ENCODE assay signal across 8 cellular contexts in the genomic region with DNA sequence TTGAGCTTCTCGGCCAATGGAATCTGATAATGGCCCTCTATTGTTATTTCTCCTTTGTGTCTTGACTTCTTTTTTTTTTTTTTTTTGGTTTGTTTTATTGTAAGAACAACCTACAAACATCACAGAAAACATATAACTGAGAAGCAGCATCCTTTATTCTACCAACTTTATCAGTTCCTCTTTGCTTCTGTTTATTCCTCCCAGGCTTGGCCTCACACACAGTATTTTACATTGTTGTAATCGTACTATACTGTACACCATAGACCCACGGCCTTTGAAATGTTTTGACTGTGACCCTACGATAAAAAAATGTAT. TPM values are rescaled to one million over a fixed set of nuclear protein-coding genes. Genes with fewer than 3 reads are reported as not detected.
A peak's percentile ranks its signal among the peaks of the same experiment; 100 is the strongest.
DNase-seq lines count a peak whose midpoint lies in the region; ATAC-seq, FAIRE-seq and TF ChIP-seq lines count a peak whose summit lies in the region.

No MANE protein-coding gene starts in this region.

- no peaks in the 10 kb centered on the region for H4K20me1 ChIP-seq in OCI-LY1 (ENCODE audit: insufficient read depth, low read length)
- no peaks in the 10 kb centered on the region for H4K20me1 ChIP-seq in H1 (replicated peaks in 1 of 2; ENCODE audit: control insufficient read depth in 1 of 2, insufficient read depth in 2 of 2, low read length in 2 of 2)

- peak overlapping the region; percentile 6; the same call in 1 of the 2 replicates for H2BK12ac ChIP-seq in H1 (ENCODE audit: low read depth, low read length)
- no peak overlapping the region for H2BK12ac ChIP-seq in neuronal stem cell (ENCODE audit: low read length)

- intact Hi-C loops in CD4-positive, alpha-beta memory T cell (cut with micrococcal nuclease): loop anchor here (5.0 to 10.0 kb wide), 2 partner anchors 68 to 315 kb away; a partner anchor contains a TSS

- H3K27me3 Mint-ChIP-seq in CD4-positive, alpha-beta memory T cell: no peaks in the 10 kb centered on the region

- peak overlapping the region; percentile 79; the same call in 1 of the 2 replicates for H2AFZ ChIP-seq in OCI-LY1 (ENCODE audit: low read length)
- 0 out of 2 replicates have a peak overlapping the region, but pooled peaks have one; percentile 99 for H2AFZ ChIP-seq in H1 (ENCODE audit: low read length)
- H2AFZ ChIP-seq in neuronal stem cell (ENCODE audit: low read length): peak overlapping the region; percentile 89

- H3K36me3 Mint-ChIP-seq in CD4-positive, alpha-beta memory T cell: peaks cover 3 to 7% of the 10 kb centered on the region in 2 donors

- H2BK120ac ChIP-seq in H1 (replicated peaks; ENCODE audit: low read depth, low read length) (no peak overlapping the region), neuronal stem cell (ENCODE audit: low read depth, low read length) (no peak overlapping the region)

- H4K91ac ChIP-seq in H1 (replicated peaks; ENCODE audit: insufficient read length, low read length) (peak overlapping the region; percentile 70), neuronal stem cell (ENCODE audit: low read depth, low read length, poor library complexity) (no peak overlapping the region)

- TF ChIP-seq EP300 in H1 (IDR thresholded peaks at IDR 0.05; ENCODE audit: borderline replicate concordance in 1 of 2, low read depth in 2 of 2, low read length in 2 of 2): no peak

- peak overlapping the region; percentile 98 to 100 (median 99) for H3K27ac Mint-ChIP-seq in CD4-positive, alpha-beta memory T cell

- peaks cover 61 to 98% (median 82%) of the 10 kb centered on the region in 4 donors for H3K4me1 Mint-ChIP-seq in CD4-positive, alpha-beta memory T cell

- no peaks in the 10 kb centered on the region for H3K9me3 ChIP-seq in CD4-positive, alpha-beta memory T cell (ENCODE audit: control insufficient read depth in 1 of 2, low read length in 2 of 2)
- no peaks in the 10 kb centered on the region for H3K9me3 ChIP-seq in OCI-LY1 (ENCODE audit: low read length)
- no peaks in the 10 kb centered on the region for H3K9me3 ChIP-seq in H1 (ENCODE audit: insufficient read depth in 2 of 2, low read depth in 1 of 2, low read length in 1 of 2)
- H3K9me3 ChIP-seq in neuronal stem cell (replicated peaks in 1 of 2; ENCODE audit: control insufficient read depth in 2 of 2, insufficient read depth in 1 of 2, low read depth in 1 of 2, low read length in 2 of 2): no peaks in the 10 kb centered on the region

- H3K27me3 ChIP-seq in CD4-positive, alpha-beta memory T cell (ENCODE audit: insufficient read depth, low read length): no peaks in the 10 kb centered on the region
- no peaks in the 10 kb centered on the region for H3K27me3 ChIP-seq in OCI-LY1 (ENCODE audit: insufficient read depth, low read length)
- H3K27me3 ChIP-seq in H1 (replicated peaks in 1 of 4; ENCODE audit: control insufficient read depth in 3 of 4, extremely low read depth in 1 of 4, insufficient read depth in 3 of 4, low read length in 3 of 4): peaks cover 0 to 11% (median 5%) of the 10 kb centered on the region in 4 experiments; a peak in 4 of 7 replicates
- H3K27me3 ChIP-seq in neuronal stem cell (ENCODE audit: control insufficient read depth in 3 of 3, insufficient read depth in 3 of 3, low read depth in 1 of 3, low read length in 3 of 3): no peaks in the 10 kb centered on the region

- H3K27ac ChIP-seq in CD4-positive, alpha-beta memory T cell (ENCODE audit: low read depth, low read length): peak overlapping the region; percentile 91
- H3K27ac ChIP-seq in OCI-LY1 (ENCODE audit: low read depth, low read length, poor library complexity, severe bottlenecking): no peak overlapping the region
- H3K27ac ChIP-seq in H1 (ENCODE audit: low read depth, low read length): no peak overlapping the region
- peak overlapping the region; percentile 92 for H3K27ac ChIP-seq in neuronal stem cell (replicated peaks; ENCODE audit: low read length)

- H2AK5ac ChIP-seq in H1 (ENCODE audit: low read depth, low read length) (no peak overlapping the region), neuronal stem cell (ENCODE audit: low read depth, low read length) (no peak overlapping the region)

- FAIRE-seq in H1 (lab: Jason Lieb, UNC): peak; percentile 32

- H3K9me3 Mint-ChIP-seq in CD4-positive, alpha-beta memory T cell: no peaks in the 10 kb centered on the region

- H3K9ac ChIP-seq in OCI-LY1 (ENCODE audit: low read length) (no peak overlapping the region; the same call in 1 of the 2 replicates), H1 (replicated peaks in 1 of 4; ENCODE audit: extremely low read depth in 1 of 4, low read depth in 3 of 4, low read length in 3 of 4) (peak overlapping the region in 1 of 4 experiments; percentile 68; a peak in 2 of 7 replicates), neuronal stem cell (ENCODE audit: low read depth, low read length, poor library complexity) (no peak overlapping the region)

- H3K56ac ChIP-seq in H1 (replicated peaks; ENCODE audit: insufficient read length, low read depth, low read length): no peak overlapping the region

- H4K8ac ChIP-seq in H1 (ENCODE audit: extremely low read depth, insufficient read depth, low read length) (no peak overlapping the region), neuronal stem cell (ENCODE audit: low read depth, low read length) (no peak overlapping the region)

- CTCF ChIA-PET in CD4-positive, alpha-beta memory T cell (lab: Charles Lee; ENCODE audit: partially characterized antibody): interaction anchor here (1.0 to 6.6 kb wide), 6 partner anchors 9 to 191 kb away, joined by 3 to 77 read pairs (median 14); no protein-coding TSS in a partner anchor
- CTCF ChIA-PET in H1 (lab: Charles Lee; ENCODE audit: partially characterized antibody): interaction anchor here (0.6 to 8.0 kb wide), 11 partner anchors 8 to 1168 kb away, joined by 3 to 52 read pairs (median 3); no protein-coding TSS in a partner anchor

- no peak for ATAC-seq in GM19452 (IDR thresholded peaks at IDR 0.05; ENCODE audit: unreplicated experiment)

- H2BK20ac ChIP-seq in H1 (ENCODE audit: low read length): 0 out of 2 replicates have a peak overlapping the region, but pooled peaks have one; percentile 15

- H3K4ac ChIP-seq in H1 (replicated peaks; ENCODE audit: insufficient read length, low read depth, low read length) (peak overlapping the region; percentile 40), neuronal stem cell (ENCODE audit: low read length) (no peak overlapping the region)

- peak overlapping the region; percentile 95 for H3K4me2 ChIP-seq in OCI-LY1 (ENCODE audit: low read length)
- peak overlapping the region; percentile 65 to 93 for H3K4me2 ChIP-seq in H1 (ENCODE audit: insufficient read depth in 1 of 2, low read depth in 2 of 2, low read length in 2 of 2)
- H3K4me2 ChIP-seq in neuronal stem cell (ENCODE audit: insufficient read depth, low read length, poor library complexity, severe bottlenecking): peak overlapping the region; percentile 79

- peak overlapping the region; percentile 4 for H4K5ac ChIP-seq in H1 (ENCODE audit: insufficient read length, low read depth, low read length)

- no peak for TF ChIP-seq RAD21 in H1 (IDR thresholded peaks at IDR 0.05 in 1 of 2, conservative IDR thresholded peaks at IDR 0.05 in 1 of 2; ENCODE audit: low read depth in 2 of 2, low read length in 2 of 2)

- H3K23me2 ChIP-seq in H1 (ENCODE audit: low read depth, low read length): peaks cover 4% of the 10 kb centered on the region

- no peak overlapping the region for H2BK15ac ChIP-seq in H1 (ENCODE audit: low read length)
- no peak overlapping the region for H2BK15ac ChIP-seq in neuronal stem cell (ENCODE audit: low read length)

- TF ChIP-seq CTCF in OCI-LY1 (IDR thresholded peaks at IDR 0.05; ENCODE audit: low read length): no peak
- TF ChIP-seq CTCF in H1 (IDR thresholded peaks at IDR 0.05; ENCODE audit: control extremely low read depth in 1 of 3, insufficient read depth in 1 of 3, low read depth in 1 of 3, low read length in 3 of 3): no peak

- no peaks in the 10 kb centered on the region for H3K36me3 ChIP-seq in CD4-positive, alpha-beta memory T cell (ENCODE audit: insufficient read depth, low read length)
- H3K36me3 ChIP-seq in OCI-LY1 (ENCODE audit: insufficient read depth, low read length) (0 out of 2 replicates have a peak, but pooled peaks cover 8% of the 10 kb centered on the region), H1 (ENCODE audit: control insufficient read depth in 2 of 4, insufficient read depth in 4 of 4, low read length in 3 of 4) (no peaks in the 10 kb centered on the region), neuronal stem cell (replicated peaks in 1 of 2; ENCODE audit: control insufficient read depth in 2 of 2, insufficient read depth in 2 of 2, low read length in 2 of 2) (no peaks in the 10 kb centered on the region)

- no peak overlapping the region for H3K23ac ChIP-seq in H1 (ENCODE audit: insufficient read length)
- H3K23ac ChIP-seq in neuronal stem cell (ENCODE audit: low read depth, low read length, poor library complexity): no peak overlapping the region

- H3K18ac ChIP-seq in H1 (ENCODE audit: extremely low read depth, low read length) (no peak overlapping the region; the same call in 1 of the 2 replicates), neuronal stem cell (ENCODE audit: low read length) (no peak overlapping the region)

- POLR2A ChIA-PET in CD4-positive, alpha-beta memory T cell (lab: Charles Lee; ENCODE audit: partially characterized antibody): interaction anchor here (0.7 to 23.5 kb wide), 9 partner anchors 9 to 67 kb away, joined by 3 to 977 read pairs (median 8); a partner anchor contains a TSS
- POLR2A ChIA-PET in H1 (lab: Charles Lee; ENCODE audit: partially characterized antibody): interaction anchor here (0.6 to 2.9 kb wide), 6 partner anchors 11 to 319 kb away, joined by 3 to 9 read pairs (median 3); a partner anchor contains a TSS

- H3F3A ChIP-seq in OCI-LY1 (ENCODE audit: insufficient read depth, low read length): no peaks in the 10 kb centered on the region

- WGBS in H1 (ENCODE audit: extremely low coverage in 1 of 2, insufficient coverage in 1 of 2, insufficient read length in 1 of 2, insufficient replicate concordance in 2 of 2, low coverage in 1 of 2, low lambda C conversion rate in 2 of 2, missing lambda C conversion rate in 1 of 2), 2 experiments: 48% methylated on average over 4 of the region's 4 CpGs; no CpG with 5 or more reads in 1 of the 2 experiments
- no CpG with 5 or more reads among the region's 4 CpGs for WGBS in neuronal stem cell (ENCODE audit: extremely low coverage in 2 of 2, insufficient read length in 2 of 2, insufficient replicate concordance in 1 of 2), 2 donors

- no peak for DNase-seq in CD4-positive, alpha-beta memory T cell
- DNase-seq in H1 (ENCODE audit: low read depth in 1 of 2, low spot score in 2 of 2): no peak
- no peak for DNase-seq in neuronal stem cell (ENCODE audit: low spot score)
- DNase-seq in NOMO-1 treated with DMSO at 0.1 percent for 48 hours (lab: John Stamatoyannopoulos, UW; ENCODE audit: unreplicated experiment): no peak
- no peak for DNase-seq in stimulated activated CD8-positive, alpha-beta memory T cell treated with anti-CD3 and anti-CD28 coated beads, Interleukin-4, amount 100 ng/mL, for 48 hours
- DNase-seq in NCI-H2107 treated with DMSO at 0.1 percent for 48 hours (lab: John Stamatoyannopoulos, UW; ENCODE audit: unreplicated experiment): no peak

- H3K14ac ChIP-seq in H1 (ENCODE audit: insufficient read length) (no peak overlapping the region), neuronal stem cell (ENCODE audit: low read length) (no peak overlapping the region)

- peak overlapping the region; percentile 95 to 99 (median 97) for H3K4me3 Mint-ChIP-seq in CD4-positive, alpha-beta memory T cell

- no peaks in the 10 kb centered on the region for H3K9me2 ChIP-seq in OCI-LY1 (ENCODE audit: low read depth, low read length)

- H3K4me1 ChIP-seq in CD4-positive, alpha-beta memory T cell (ENCODE audit: insufficient read depth, low read length): peaks cover 91% of the 10 kb centered on the region
- peaks cover 55% of the 10 kb centered on the region for H3K4me1 ChIP-seq in OCI-LY1 (ENCODE audit: insufficient read depth, low read length, severe bottlenecking)
- peaks cover 0 to 5% (median 3%) of the 10 kb centered on the region in 4 experiments; a peak in 4 of 7 replicates for H3K4me1 ChIP-seq in H1 (replicated peaks in 1 of 4; ENCODE audit: control insufficient read depth in 3 of 4, insufficient read depth in 4 of 4, low read length in 3 of 4)
- H3K4me1 ChIP-seq in neuronal stem cell (ENCODE audit: control insufficient read depth in 2 of 2, insufficient read depth in 1 of 2, low read depth in 1 of 2, low read length in 2 of 2): peaks cover 7% of the 10 kb centered on the region in 2 donors

- no peaks in the 10 kb centered on the region for H3K79me1 ChIP-seq in H1 (ENCODE audit: low read depth, low read length)
- no peaks in the 10 kb centered on the region for H3K79me1 ChIP-seq in neuronal stem cell (ENCODE audit: low read depth, low read length)

- TF ChIP-seq POLR2A in H1 (IDR thresholded peaks at IDR 0.05; ENCODE audit: control extremely low read depth in 1 of 2, low read depth in 2 of 2, low read length in 2 of 2): no peak

- H3K79me2 ChIP-seq in OCI-LY1 (ENCODE audit: insufficient read depth, low read length) (0 out of 2 replicates have a peak, but pooled peaks cover 5% of the 10 kb centered on the region), H1 (ENCODE audit: control insufficient read depth in 1 of 2, insufficient read depth in 2 of 2, low read length in 2 of 2) (no peaks in the 10 kb centered on the region)

- peak overlapping the region; percentile 80 to 90 for H3K4me3 ChIP-seq in CD4-positive, alpha-beta memory T cell (ENCODE audit: low read length in 2 of 2)
- H3K4me3 ChIP-seq in OCI-LY1 (ENCODE audit: low read depth, low read length, poor library complexity, severe bottlenecking): peak overlapping the region; percentile 94
- H3K4me3 ChIP-seq in H1 (ENCODE audit: extremely low read depth in 1 of 4, insufficient read depth in 2 of 4, low read depth in 3 of 4, low read length in 4 of 4): peak overlapping the region; percentile 55 to 69 (median 61); a peak in 7 of 8 replicates
- H3K4me3 ChIP-seq in neuronal stem cell (ENCODE audit: low read length in 2 of 2): peak overlapping the region in 1 of 2 donors; percentile 62

- H2BK5ac ChIP-seq in H1 (ENCODE audit: low read depth, low read length): peak overlapping the region; percentile 99; the same call in 1 of the 2 replicates
- H2BK5ac ChIP-seq in neuronal stem cell (ENCODE audit: low read length): no peak overlapping the region

RNA-seq across cellular contexts. Expression of a gene that starts 0.6 kb away (rescaled TPM):
- 10 to 100 TPM; 25.1 to 27.8 TPM for total RNA-seq in CD4-positive, alpha-beta memory T cell
- polyA plus RNA-seq in CD4-positive, alpha-beta memory T cell: 100 to 1,000 TPM; 151 to 226 TPM
- 11.0 TPM in 2 replicates for total RNA-seq in H1 (2021; fragmentation: NEBNext Ultra II Directional; extraction: Animal tissue kit (Norgen Biotek cat#: 25700))
- polyA plus RNA-seq in H1 (2011; rRNA removed): 20.6 and 26.5 TPM in 2 replicates
- polyA plus RNA-seq in H1 (2011; cell fraction: cytosol; rRNA removed): 28.8 TPM
- polyA plus RNA-seq in H1 (2011; cell fraction: nucleus; rRNA removed): 13.9 TPM
- polyA plus RNA-seq in H1 (2012, experiment 1 of 2): 15.0 to 25.7 TPM (median 18.5 TPM) in 4 replicates
- polyA plus RNA-seq in H1 (2012, experiment 2 of 2): 41.9 TPM
- 30.8 TPM for polyA plus RNA-seq in H1 (2013, experiment 1 of 2)
- polyA plus RNA-seq in H1 (2013, experiment 2 of 2): 29.4 TPM
- 4.4 and 4.8 TPM in 2 replicates for polyA minus RNA-seq in H1 (2011; rRNA and poly(A)+ RNA removed)
- polyA minus RNA-seq in H1 (2011; cell fraction: cytosol; rRNA and poly(A)+ RNA removed): not detected
- 4.6 TPM for polyA minus RNA-seq in H1 (2011; cell fraction: nucleus; rRNA and poly(A)+ RNA removed)
- polyA plus RNA-seq in neuronal stem cell (2013, experiment 1 of 2): 113 TPM
- polyA plus RNA-seq in neuronal stem cell (2013, experiment 2 of 2): 106 TPM

Comparison
In these comparisons a context has a peak if more than half of its experiments do, and no peak if none do; other contexts are left out.
1. H3K27ac ChIP-seq: peak in CD4-positive, alpha-beta memory T cell (single experiment) and neuronal stem cell (single experiment); none in OCI-LY1 (single experiment) and H1 (single experiment).
2. Peak in every context shown above with its lines, with median percentiles within 50 percentile points of each other: H2AFZ ChIP-seq and H3K4me2 ChIP-seq.